Comparison of ENCODE assay signal across 9 cellular contexts in the genomic region with DNA sequence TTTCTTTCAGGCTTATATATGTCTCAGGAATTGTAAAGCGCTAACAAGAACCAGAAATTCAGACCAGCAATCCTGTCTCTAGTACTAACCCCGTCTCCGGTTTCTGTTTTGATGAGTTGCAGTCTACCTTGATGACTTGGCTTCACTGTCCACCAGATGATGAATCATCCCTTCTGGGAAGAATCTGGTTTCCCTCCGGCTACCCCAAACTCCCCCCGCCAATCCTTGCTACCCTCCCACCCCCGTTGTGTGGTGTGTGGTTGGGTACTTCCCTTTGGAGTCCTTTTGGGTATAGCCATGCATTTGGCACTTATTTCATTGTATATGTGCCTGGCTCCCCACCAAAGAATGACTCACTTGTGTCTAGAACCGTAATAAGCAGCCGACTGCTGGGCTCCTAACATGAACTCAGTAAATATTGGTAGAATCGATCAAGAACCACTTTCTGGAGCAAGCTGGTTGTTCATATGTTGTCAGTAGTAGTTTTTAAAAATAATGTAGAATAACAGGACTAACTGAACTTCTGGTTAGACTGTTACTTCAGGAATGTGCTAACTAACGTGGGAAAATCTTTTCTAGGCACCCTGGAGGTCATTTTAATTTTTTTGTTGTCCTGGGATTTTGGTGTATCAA. TPM values are rescaled to one million over a fixed set of nuclear protein-coding genes. Genes with fewer than 3 reads are reported as not detected.
DNase-seq lines count a peak whose midpoint lies in the region; ATAC-seq and TF ChIP-seq lines count a peak whose summit lies in the region.
"Had no signal": no experiment of that assay in that cellular context is flagged by ENCODE, and none has a peak within 500 bp of the region (broad histone marks: within the 10 kb centered on the region; RNA-seq: fewer than 3 reads in every experiment).

No MANE protein-coding gene starts in this region.

- intact Hi-C loops in right lobe of liver (cut with DNase I), result no loop called here

- no peaks in the 10 kb centered on the region; the same call in 1 of the 2 replicates for H3K9me3 Mint-ChIP-seq in HFFc6

- peaks cover 100% of the 10 kb centered on the region for H3K4me1 Mint-ChIP-seq in HFFc6 (ENCODE audit: low read depth)

- no peak for TF ChIP-seq CTCF in HFFc6 (IDR thresholded peaks at IDR 0.05)
- no peak for TF ChIP-seq CTCF in WI38 (IDR thresholded peaks at IDR 0.05; ENCODE audit: low read depth, low read length)
- no peak for TF ChIP-seq CTCF in right lobe of liver (IDR thresholded peaks at IDR 0.05)
- TF ChIP-seq CTCF in GM13977 (IDR thresholded peaks at IDR 0.05; ENCODE audit: extremely low read depth, insufficient read depth, missing control alignments), result no peak

- peak overlapping the region; percentile 91 for H3K27ac Mint-ChIP-seq in HFFc6

- in situ Hi-C loops in GM13977 (cut with MboI; ENCODE audit: low pct_unique_long_range_greater_than_20kb, low sequenced_read_pairs, unreplicated experiment), result no loop called here

- no peaks in the 10 kb centered on the region for H3K36me3 ChIP-seq in right lobe of liver
- H3K36me3 ChIP-seq: ascending aorta had no signal

- H3K27me3 Mint-ChIP-seq in HFFc6 (ENCODE audit: insufficient read depth), result peaks cover 2% of the 10 kb centered on the region

- H3K27me3 ChIP-seq in right lobe of liver, result no peaks in the 10 kb centered on the region
- H3K27me3 ChIP-seq: ascending aorta had no signal

- no peaks in the 10 kb centered on the region for H3K9me3 ChIP-seq in right lobe of liver
- H3K9me3 ChIP-seq: ascending aorta had no signal

- peak overlapping the region; percentile 79 for H3K4me3 Mint-ChIP-seq in HFFc6

- DNase-seq in AG08396 (ENCODE audit: low spot score) (peak; percentile 74), HFFc6 (peak; percentile 92), right lobe of liver (peak in 1 of 3 donors; percentile 45), GM13977 (ENCODE audit: low spot score) (no peak), NCI-H146 (lab: John Stamatoyannopoulos, UW) (no peak)

- H3K4me1 ChIP-seq in right lobe of liver, result peaks cover 0 to 35% (median 16%) of the 10 kb centered on the region in 4 donors

- peak overlapping the region; percentile 83 to 90 (median 88) for H3K27ac ChIP-seq in right lobe of liver

- H3K4me3 ChIP-seq in WI38 (ENCODE audit: low read depth, low read length) (peak overlapping the region; percentile 16; the same call in 1 of the 2 replicates), right lobe of liver (no peak overlapping the region)
- H3K4me3 ChIP-seq: ascending aorta had no signal

- ATAC-seq in right lobe of liver (peak; percentile 6 to 74 (median 56)), GM21717 (IDR thresholded peaks at IDR 0.05; ENCODE audit: unreplicated experiment) (no peak), GM18861 (IDR thresholded peaks at IDR 0.05; ENCODE audit: unreplicated experiment) (no peak)

- WGBS in right lobe of liver (ENCODE audit: insufficient coverage, low coverage, low lambda C conversion rate, missing lambda C conversion rate), result 21% methylated on average over 10 of the region's 10 CpGs

- no peak for TF ChIP-seq POLR2A in right lobe of liver (IDR thresholded peaks at IDR 0.05)

- H3K36me3 Mint-ChIP-seq in HFFc6 (ENCODE audit: low read depth), result peaks cover 4% of the 10 kb centered on the region; the same call in 1 of the 2 replicates

RNA-seq across cellular contexts. Expression of gene TGFBI, which starts 8.3 kb away (rescaled TPM):
- 100 to 1,000 TPM; 529 to 911 (median 784) TPM for total RNA-seq in HFFc6 (2021; fragmentation: NEBNext Ultra II Directional; extraction: Animal tissue kit (Norgen Biotek cat#: 25700))
- 100 to 1,000 TPM in 3 of 6 experiments, 10 to 100 TPM in 3; 30.7 to 143 (median 87.2) TPM for total RNA-seq in right lobe of liver

Comparison
In these comparisons a context has a peak if more than half of its experiments do, and no peak if none do; other contexts are left out.
1. DNase-seq: peak in AG08396 (single experiment) and HFFc6 (single experiment); none in GM13977 (single experiment) and NCI-H146 (single experiment).
2. ATAC-seq: peak in right lobe of liver (4 of 4); none in GM21717 (single experiment) and GM18861 (single experiment).